In the genomic region with DNA sequence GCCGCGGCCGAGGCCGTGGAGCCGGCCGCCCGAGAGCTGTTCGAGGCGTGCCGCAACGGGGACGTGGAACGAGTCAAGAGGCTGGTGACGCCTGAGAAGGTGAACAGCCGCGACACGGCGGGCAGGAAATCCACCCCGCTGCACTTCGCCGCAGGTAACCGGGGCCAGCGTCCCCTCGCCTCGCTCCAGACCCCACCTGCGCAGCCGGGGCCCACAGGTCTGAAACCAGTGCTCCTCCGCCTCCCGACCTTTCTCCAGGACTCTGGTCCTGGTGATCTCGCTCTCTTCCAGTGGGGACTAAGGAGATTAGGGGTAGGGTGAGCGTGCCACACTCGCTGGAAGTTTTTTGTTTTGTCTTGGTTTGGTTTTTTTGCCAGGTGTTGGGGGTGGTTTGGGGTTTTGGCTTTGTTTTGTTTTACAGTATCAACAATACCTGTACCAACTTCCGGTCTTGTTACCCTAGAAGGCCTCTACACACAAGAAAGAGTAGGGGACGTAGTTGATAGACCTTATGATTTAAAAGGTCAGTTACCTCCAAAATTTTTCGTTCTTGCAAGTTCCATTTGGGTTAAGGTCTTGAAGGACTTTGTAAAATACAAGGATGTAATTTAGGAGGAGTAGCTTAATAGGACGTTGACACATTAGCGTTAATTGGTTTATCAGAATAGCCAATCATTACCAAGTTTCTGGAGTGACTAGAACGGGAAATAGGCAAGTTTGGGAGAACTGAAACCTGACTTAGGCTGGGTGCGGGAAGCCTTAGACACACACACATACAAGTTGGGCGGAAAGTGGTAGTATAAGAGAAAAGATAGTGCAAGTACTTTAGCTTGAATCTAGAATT, we compare ENCODE assay signal across 8 cellular contexts. TPM values are rescaled to one million over a fixed set of nuclear protein-coding genes. Genes with fewer than 3 reads are reported as not detected.
A peak's percentile ranks its signal among the peaks of the same experiment; 100 is the strongest.
DNase-seq lines count a peak whose midpoint lies in the region; ATAC-seq lines count a peak whose summit lies in the region.

No MANE protein-coding gene starts in this region.

- H3K27me3 ChIP-seq in HUES64 (ENCODE audit: insufficient read depth, low read length): no peaks in the 10 kb centered on the region

- peaks cover 52% of the 10 kb centered on the region for H3K4me1 Mint-ChIP-seq in T-helper 17 cell

- peak overlapping the region; percentile 96 for H3K27ac Mint-ChIP-seq in T-helper 17 cell

- peak overlapping the region; percentile 92 for H3K4me3 ChIP-seq in HUES64 (ENCODE audit: low read length)

- peak overlapping the region; percentile 98 for H3K9ac ChIP-seq in HUES64 (ENCODE audit: low read depth, low read length)

- no peaks in the 10 kb centered on the region for H3K36me3 Mint-ChIP-seq in T-helper 17 cell (ENCODE audit: low read depth)

- peaks cover 33% of the 10 kb centered on the region for H3K4me1 ChIP-seq in HUES64 (ENCODE audit: insufficient read depth, low read length)

- 1% methylated on average over 40 of the region's 40 CpGs for WGBS in HUES64

- H3K27ac ChIP-seq in HUES64 (ENCODE audit: low read depth, low read length): peak overlapping the region; percentile 95

- H3K4me3 Mint-ChIP-seq in T-helper 17 cell: peak overlapping the region; percentile 97

- peak; percentile 54 for DNase-seq in G401 (ENCODE audit: low spot score)
- peak in 2 of 3 donors; percentile 40 to 50 for DNase-seq in T-helper 17 cell
- DNase-seq in cerebellum (ENCODE audit: low spot score): peak; percentile 29
- peak; percentile 50 for DNase-seq in kidney tubule cell (ENCODE audit: low spot score)
- peak; percentile 45 to 47 for DNase-seq in stimulated activated CD4-positive, alpha-beta T cell treated with anti-CD3 and anti-CD28 coated beads, Interleukin-2, amount 100 ng/mL, for 24 hours
- no peak for DNase-seq in mesenteric fat pad (ENCODE audit: low spot score)

- in situ Hi-C loops in G401 (cut with HindIII; ENCODE audit: low sequenced_read_pairs): no loop called here

- no peaks in the 10 kb centered on the region for H3K9me3 ChIP-seq in HUES64 (ENCODE audit: insufficient read depth, low read depth, low read length)
- H3K9me3 ChIP-seq in T-helper 17 cell (ENCODE audit: control insufficient read depth, low read length, poor library complexity, severe bottlenecking): no peaks in the 10 kb centered on the region

- no peaks in the 10 kb centered on the region for H3K27me3 Mint-ChIP-seq in T-helper 17 cell

- ATAC-seq in GM21515 (IDR thresholded peaks at IDR 0.05; ENCODE audit: unreplicated experiment) (peak; percentile 48), T-helper 17 cell (peak; percentile 73)

- peaks cover 15% of the 10 kb centered on the region for H3K36me3 ChIP-seq in HUES64 (ENCODE audit: insufficient read depth, low read length)

RNA-seq across cellular contexts. Expression of a gene that starts 0.7 kb away (rescaled TPM):
- 38.4 and 54.3 TPM in 2 replicates for total RNA-seq in G401 (2014; rRNA removed; shearing (Covaris generic))
- 42.3 TPM for polyA plus RNA-seq in HUES64 (2013, experiment 1 of 2)
- 41.4 TPM for polyA plus RNA-seq in HUES64 (2013, experiment 2 of 2)
- total RNA-seq in T-helper 17 cell (10 to 100 TPM; 43.4 to 50.6 TPM), cerebellum (67.2 TPM), mesenteric fat pad (33.7 TPM)
